8 cellular contexts compared by ENCODE assay signal in genomic region chr7:32495298-32496051, GRCh38. TPM values are rescaled to one million over a fixed set of nuclear protein-coding genes. Genes with fewer than 3 reads are reported as not detected.
DNase-seq lines count a peak whose midpoint lies in the region; ATAC-seq and TF ChIP-seq lines count a peak whose summit lies in the region.

AVL9 (plus strand) TSS chr7:32495489; CDS start chr7:32495710, 221 bp downstream.

- H3K9ac ChIP-seq in colonic mucosa (ENCODE audit: low read depth in 2 of 2, low read length in 2 of 2), result peak within 1 kb of the TSS; percentile 92 to 99

- TF ChIP-seq CTCF in BJ (IDR thresholded peaks at IDR 0.05; ENCODE audit: insufficient read depth, low read depth, low read length) (no peak), colonic mucosa (IDR thresholded peaks at IDR 0.05) (no peak)

- H3K27ac ChIP-seq in colonic mucosa, result peak within 1 kb of the TSS; percentile 99

- H3K27me3 Mint-ChIP-seq in activated CD4-positive, alpha-beta T cell treated with anti-CD3 and anti-CD28 coated beads, Interleukin-2, amount 10 ng/mL, durations not matched to agents 24 days and 14 days, result no peaks in the 10 kb centered on the region

- H3K4me3 ChIP-seq in BJ (ENCODE audit: low read depth, low read length) (peak within 1 kb of the TSS; percentile 99), colonic mucosa (peak within 1 kb of the TSS; percentile 95)

- H3K27me3 ChIP-seq in BJ (ENCODE audit: control insufficient read depth, insufficient read depth, low read length) (no peaks in the 10 kb centered on the region), colonic mucosa (no peaks in the 10 kb centered on the region)

- intact Hi-C loops in activated CD4-positive, alpha-beta T cell treated with anti-CD3 and anti-CD28 coated beads, Interleukin-2, amount 10 ng/mL, durations not matched to agents 24 days and 14 days (cut with micrococcal nuclease), result loop anchor here (2.0 to 10.0 kb wide), 3 partner anchors 37 to 1901 kb away; partner anchors contain the start of genes GARS1 and KBTBD2
- intact Hi-C loops in colonic mucosa (cut with DNase I), result no loop called here
- intact Hi-C loops in left colon (cut with DNase I, micrococcal nuclease), result no loop called here

- H3K27ac Mint-ChIP-seq in activated CD4-positive, alpha-beta T cell treated with anti-CD3 and anti-CD28 coated beads, Interleukin-2, amount 10 ng/mL, durations not matched to agents 24 days and 14 days, result peak within 1 kb of the TSS; percentile 98

- CTCF ChIA-PET in BJ (lab: Yijun Ruan, JAX), result interaction anchor here (0.6 to 0.8 kb wide), 2 partner anchors 81 to 197 kb away, joined by 3 read pairs; no protein-coding TSS in a partner anchor

- DNase-seq in BJ (ENCODE audit: low read depth) (peak; percentile 75), NCI-H526 (lab: John Stamatoyannopoulos, UW) (peak; percentile 91 to 98), colonic mucosa (peak; percentile 99), left colon (peak; percentile 97 to 99)
- peak; percentile 100 for DNase-seq in activated CD4-positive, alpha-beta T cell treated with anti-CD3 and anti-CD28 coated beads, Interleukin-2, amount 10 ng/mL, durations not matched to agents 24 days and 14 days
- DNase-seq in stimulated activated CD4-positive, alpha-beta T cell treated with anti-CD3 and anti-CD28 coated beads, Interleukin-1b, Interleukin-23, amount 100 ng/mL, for 4 hours (ENCODE audit: low read depth in 2 of 2), result peak; percentile 98 to 99

- ATAC-seq in GM19328 (IDR thresholded peaks at IDR 0.05; ENCODE audit: unreplicated experiment) (peak; percentile 96), HG03469 (IDR thresholded peaks at IDR 0.05; ENCODE audit: unreplicated experiment) (peak; percentile 91), left colon (peak; percentile 93)

- peaks cover 3% of the 10 kb centered on the region for H3K9me3 Mint-ChIP-seq in activated CD4-positive, alpha-beta T cell treated with anti-CD3 and anti-CD28 coated beads, Interleukin-2, amount 10 ng/mL, durations not matched to agents 24 days and 14 days

- peaks cover 26% of the 10 kb centered on the region for H3K36me3 Mint-ChIP-seq in activated CD4-positive, alpha-beta T cell treated with anti-CD3 and anti-CD28 coated beads, Interleukin-2, amount 10 ng/mL, durations not matched to agents 24 days and 14 days (ENCODE audit: low read depth)

- no peaks in the 10 kb centered on the region for H3K36me3 ChIP-seq in BJ (ENCODE audit: control insufficient read depth, insufficient read depth, low read length)
- H3K36me3 ChIP-seq in colonic mucosa, result no peaks in the 10 kb centered on the region

- H3K4me3 Mint-ChIP-seq in activated CD4-positive, alpha-beta T cell treated with anti-CD3 and anti-CD28 coated beads, Interleukin-2, amount 10 ng/mL, durations not matched to agents 24 days and 14 days, result peak within 1 kb of the TSS; percentile 86

- H3K4me1 ChIP-seq in colonic mucosa, result peaks cover 4% of the 10 kb centered on the region

- peaks cover 27% of the 10 kb centered on the region for H3K4me1 Mint-ChIP-seq in activated CD4-positive, alpha-beta T cell treated with anti-CD3 and anti-CD28 coated beads, Interleukin-2, amount 10 ng/mL, durations not matched to agents 24 days and 14 days

- H3K9me3 ChIP-seq in colonic mucosa, result no peaks in the 10 kb centered on the region

- POLR2A ChIA-PET in BJ (lab: Charles Lee), result interaction anchor here (0.6 to 0.7 kb wide), 2 partner anchors 66 to 96 kb away, joined by 3 to 9 read pairs; no protein-coding TSS in a partner anchor

RNA-seq across cellular contexts. Expression of gene AVL9, which starts in this region (rescaled TPM):
- 12.0 and 16.1 TPM in 2 replicates for polyA plus RNA-seq in BJ (2011; rRNA removed)
- polyA minus RNA-seq in BJ (2011; rRNA and poly(A)+ RNA removed), result 9.6 and 16.4 TPM in 2 replicates
- total RNA-seq in activated CD4-positive, alpha-beta T cell treated with anti-CD3 and anti-CD28 coated beads, Interleukin-2, amount 10 ng/mL, durations not matched to agents 24 days and 14 days, result 44.6 and 49.1 TPM in 2 replicates
- 10 to 100 TPM; 86.1 to 97.3 TPM for total RNA-seq in colonic mucosa
- 10 to 100 TPM; 83.3 to 83.5 TPM for total RNA-seq in left colon

Comparison
In these comparisons a context has a peak if more than half of its experiments do, and no peak if none do; other contexts are left out.
1. Peak in every context shown above with its lines: DNase-seq, ATAC-seq, H3K4me3 ChIP-seq and H3K27ac ChIP-seq.